In the genomic region with DNA sequence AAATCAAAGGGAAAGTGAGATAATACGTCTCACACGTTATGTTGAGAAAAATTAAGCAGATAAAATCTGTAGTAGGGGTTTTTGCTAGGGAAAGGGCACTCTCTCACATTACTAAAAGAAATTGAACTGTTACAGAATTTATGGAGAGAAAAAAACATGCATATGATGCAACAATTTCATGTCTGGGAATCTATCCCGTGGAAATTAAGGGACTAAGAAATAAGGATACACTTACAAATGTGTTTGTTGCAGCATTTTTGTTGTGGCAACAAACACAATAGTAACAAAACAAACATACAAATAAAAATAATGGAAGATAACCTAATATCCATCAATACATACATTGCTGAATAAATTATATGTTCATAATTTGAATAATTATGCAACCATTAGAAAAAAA, we compare ENCODE assay signal across 2 cellular contexts.
TF ChIP-seq lines count a peak whose summit lies in the region.

No MANE protein-coding gene starts in this region.

TF ChIP-seq in IMR-90, 13 proteins besides CTCF, POLR2A, EP300 and RAD21:
- TF ChIP-seq USF2 (IDR thresholded peaks at IDR 0.05; ENCODE audit: low read depth, low read length) (no peak), CEBPB (IDR thresholded peaks at IDR 0.05; ENCODE audit: low read depth, low read length) (peak; percentile 39; the same call in 1 of the 2 replicates), BHLHE40 (IDR thresholded peaks at IDR 0.05; ENCODE audit: low read depth, low read length) (no peak), ELK1 (IDR thresholded peaks at IDR 0.05; ENCODE audit: borderline replicate concordance, low read depth, low read length) (no peak)

TF ChIP-seq in K562, 482 proteins besides CTCF, POLR2A, EP300 and RAD21:
- TF ChIP-seq SNIP1 (IDR thresholded peaks at IDR 0.05; ENCODE audit: low read depth), result no peak
- TF ChIP-seq CEBPB (tag; IDR thresholded peaks at IDR 0.05), result peak; percentile 40
- no peak for TF ChIP-seq CEBPG (CRISPR knock-in tag; IDR thresholded peaks at IDR 0.05)
- peak; percentile 54 to 55; a peak in 3 of 4 replicates for TF ChIP-seq CEBPG (tag; conservative IDR thresholded peaks at IDR 0.05 in 1 of 2, IDR thresholded peaks at IDR 0.05 in 1 of 2)
- TF ChIP-seq ARID1B (IDR thresholded peaks at IDR 0.05), result no peak
